Comparison of ENCODE assay signal across 18 cellular contexts in genomic region chr10:90919683-90920574, GRCh38. TPM values are rescaled to one million over a fixed set of nuclear protein-coding genes. Genes with fewer than 3 reads are reported as not detected.
DNase-seq lines count a peak whose midpoint lies in the region; ATAC-seq and TF ChIP-seq lines count a peak whose summit lies in the region.
"Had no signal": no experiment of that assay in that cellular context is flagged by ENCODE, and none has a peak within 500 bp of the region (broad histone marks: within the 10 kb centered on the region; RNA-seq: fewer than 3 reads in every experiment).

No MANE protein-coding gene starts in this region.

- H3K36me3 Mint-ChIP-seq in mesothelial cell of epicardium (no peaks in the 10 kb centered on the region), type B pancreatic cell (no peaks in the 10 kb centered on the region)
- H3K36me3 Mint-ChIP-seq: activated CD8-positive, alpha-beta memory T cell treated with anti-CD3 and anti-CD28 coated beads, Interleukin-2, amount 10 ng/mL, durations not matched to agents 7 days and 5 days had no signal

- H3K9me3 Mint-ChIP-seq in mesothelial cell of epicardium (no peaks in the 10 kb centered on the region), type B pancreatic cell (no peaks in the 10 kb centered on the region)

- H3K27ac Mint-ChIP-seq in mesothelial cell of epicardium (peak overlapping the region; percentile 95), type B pancreatic cell (peak overlapping the region; percentile 18)
- H3K27ac Mint-ChIP-seq: activated CD8-positive, alpha-beta memory T cell treated with anti-CD3 and anti-CD28 coated beads, Interleukin-2, amount 10 ng/mL, durations not matched to agents 7 days and 5 days had no signal

- DNase-seq in cardiac muscle cell (ENCODE audit: low read depth in 1 of 2, low spot score in 1 of 2), result no peak
- DNase-seq in left cardiac atrium, result no peak
- DNase-seq in choroid plexus epithelial cell (ENCODE audit: low read depth), result no peak
- no peak for DNase-seq in mesothelial cell of epicardium (ENCODE audit: low spot score in 2 of 2, unreplicated experiment in 2 of 2)
- DNase-seq in type B pancreatic cell (ENCODE audit: extremely low spot score, unreplicated experiment), result no peak
- no peak for DNase-seq in DMS 273 (lab: John Stamatoyannopoulos, UW; ENCODE audit: unreplicated experiment)
- no peak for DNase-seq in NCI-H146 (lab: John Stamatoyannopoulos, UW)
- DNase-seq in medulla oblongata (ENCODE audit: extremely low spot score), result no peak
- DNase-seq: activated CD4-positive, alpha-beta T cell treated with anti-CD3 and anti-CD28 coated beads for 1 hour; activated CD8-positive, alpha-beta memory T cell treated with anti-CD3 and anti-CD28 coated beads, Interleukin-2, amount 10 ng/mL, durations not matched to agents 7 days and 5 days; activated effector memory CD4-positive, alpha-beta T cell treated with Interleukin-2 at 50 U/mL for 16 hours; colonic mucosa; GOT3; midbrain; NCI-H446; nucleus accumbens; SHP77 treated with DMSO at 0.1 percent for 48 hours; stimulated activated naive CD4-positive, alpha-beta T cell treated with Interleukin-2 at 50 U/mL for 16 hours had no signal

- peaks cover 40% of the 10 kb centered on the region for H3K4me1 ChIP-seq in cardiac muscle cell (ENCODE audit: low read depth)
- H3K4me1 ChIP-seq: colonic mucosa had no signal

- H3K4me3 Mint-ChIP-seq in mesothelial cell of epicardium (peak overlapping the region; percentile 39), type B pancreatic cell (no peak overlapping the region)
- H3K4me3 Mint-ChIP-seq: activated CD8-positive, alpha-beta memory T cell treated with anti-CD3 and anti-CD28 coated beads, Interleukin-2, amount 10 ng/mL, durations not matched to agents 7 days and 5 days had no signal

- H3K27me3 Mint-ChIP-seq in mesothelial cell of epicardium (ENCODE audit: low read depth) (no peaks in the 10 kb centered on the region), type B pancreatic cell (peaks cover 6% of the 10 kb centered on the region)

- peaks cover 13% of the 10 kb centered on the region for H3K27me3 ChIP-seq in cardiac muscle cell
- H3K27me3 ChIP-seq: colonic mucosa had no signal

- peak overlapping the region; percentile 87 for H3K27ac ChIP-seq in cardiac muscle cell
- H3K27ac ChIP-seq: colonic mucosa had no signal

- H3K36me3 ChIP-seq in cardiac muscle cell, result no peaks in the 10 kb centered on the region
- H3K36me3 ChIP-seq: colonic mucosa had no signal

- H3K4me1 Mint-ChIP-seq in mesothelial cell of epicardium (peaks cover 43% of the 10 kb centered on the region), type B pancreatic cell (ENCODE audit: unreplicated experiment) (no peaks in the 10 kb centered on the region)
- H3K4me1 Mint-ChIP-seq: activated CD8-positive, alpha-beta memory T cell treated with anti-CD3 and anti-CD28 coated beads, Interleukin-2, amount 10 ng/mL, durations not matched to agents 7 days and 5 days had no signal

- TF ChIP-seq CTCF in cardiac muscle cell (IDR thresholded peaks at IDR 0.05; ENCODE audit: low read depth, low read length) (no peak), choroid plexus epithelial cell (conservative IDR thresholded peaks at IDR 0.05; ENCODE audit: low read depth, low read length) (no peak), mesothelial cell of epicardium (IDR thresholded peaks at IDR 0.05; ENCODE audit: unreplicated experiment) (no peak), type B pancreatic cell (conservative IDR thresholded peaks at IDR 0.05) (no peak)

- intact Hi-C loops in left cardiac atrium (cut with DNase I), result loop anchor here (2.0 to 10.0 kb wide), 3 partner anchors 47 to 245 kb away; no protein-coding TSS in a partner anchor

- H3K4me3 ChIP-seq in cardiac muscle cell (peak overlapping the region; percentile 16), choroid plexus epithelial cell (ENCODE audit: low read depth, low read length) (peak overlapping the region; percentile 19)
- H3K4me3 ChIP-seq: colonic mucosa had no signal

- ATAC-seq in left cardiac atrium, result no peak
- ATAC-seq: activated CD8-positive, alpha-beta memory T cell treated with anti-CD3 and anti-CD28 coated beads, Interleukin-2, amount 10 ng/mL, durations not matched to agents 7 days and 5 days had no signal

- no peaks in the 10 kb centered on the region for H3K9me3 ChIP-seq in cardiac muscle cell (ENCODE audit: low read depth)
- H3K9me3 ChIP-seq: colonic mucosa had no signal

RNA-seq across cellular contexts. Expression of gene ANKRD1, which starts 1.0 kb away (rescaled TPM):
- total RNA-seq in cardiac muscle cell (32.7 and 39.1 TPM in 2 replicates), left cardiac atrium (1,000 to 10,000 TPM; 1,867 to 3,373 TPM), mesothelial cell of epicardium (5.1 to 5.2 TPM (median 5.2 TPM) in 3 replicates), type B pancreatic cell (ENCODE audit: low replicate concordance) (2.1 and 3.3 TPM in 2 replicates)
- 9.4 and 12.6 TPM in 2 replicates for polyA plus RNA-seq in cardiac muscle cell
- total RNA-seq: activated CD8-positive, alpha-beta memory T cell treated with anti-CD3 and anti-CD28 coated beads, Interleukin-2, amount 10 ng/mL, durations not matched to agents 7 days and 5 days had no signal

RNA-seq across cellular contexts. Expression of gene RPP30, which starts 48.2 kb away (rescaled TPM):
- total RNA-seq in cardiac muscle cell (23.6 and 26.7 TPM in 2 replicates), left cardiac atrium (10 to 100 TPM; 32.8 to 33.3 TPM), mesothelial cell of epicardium (35.4 to 41.9 TPM (median 39.1 TPM) in 3 replicates), type B pancreatic cell (ENCODE audit: low replicate concordance) (38.7 and 58.0 TPM in 2 replicates)
- 48.4 and 51.4 TPM in 2 replicates for polyA plus RNA-seq in cardiac muscle cell

Comparison
In these comparisons a context has a peak if more than half of its experiments do, and no peak if none do; other contexts are left out.
1. RNA of gene ANKRD1, which starts 1.0 kb away (total RNA-seq): 1,867 to 3,373 TPM in left cardiac atrium; 32.7 to 39.1 TPM in cardiac muscle cell, 5.1 to 5.2 TPM in mesothelial cell of epicardium and 2.1 to 3.3 TPM in type B pancreatic cell; every median in the first group is over 10 times any median in the second.